In the genomic region with DNA sequence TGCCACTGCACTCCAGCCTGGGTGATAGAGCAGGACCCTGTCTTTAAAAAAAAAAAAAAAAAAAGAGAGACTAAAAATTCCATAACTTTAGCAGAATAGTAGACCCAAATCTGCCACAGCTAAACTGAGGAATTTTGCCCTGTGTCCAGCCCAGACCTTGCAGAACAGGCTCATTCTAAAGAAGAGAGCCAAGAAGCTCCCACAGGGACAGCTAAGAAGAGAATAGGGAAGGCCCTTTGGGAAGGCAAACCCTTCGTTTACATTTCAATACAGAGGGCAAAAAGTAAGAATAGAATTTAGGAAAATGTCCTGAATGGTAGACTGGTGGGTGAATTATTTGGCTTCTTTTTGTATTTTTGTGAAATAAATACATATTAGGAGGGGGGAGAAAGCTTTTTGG, we compare ENCODE assay signal across 1 cellular context.
TF ChIP-seq lines count a peak whose summit lies in the region.

No MANE protein-coding gene starts in this region.

TF ChIP-seq in WTC11, 78 proteins besides CTCF, POLR2A, EP300 and RAD21 (continued from another document):
- TF ChIP-seq ZMAT4 (CRISPR knock-in tag; IDR thresholded peaks at IDR 0.05) (no peak), ZBTB21 (CRISPR knock-in tag; IDR thresholded peaks at IDR 0.05; ENCODE audit: borderline replicate concordance) (no peak), ZNF219 (CRISPR knock-in tag; IDR thresholded peaks at IDR 0.05; ENCODE audit: borderline replicate concordance) (no peak)
